ENCODE assay signal across 1 cellular context in the genomic region with DNA sequence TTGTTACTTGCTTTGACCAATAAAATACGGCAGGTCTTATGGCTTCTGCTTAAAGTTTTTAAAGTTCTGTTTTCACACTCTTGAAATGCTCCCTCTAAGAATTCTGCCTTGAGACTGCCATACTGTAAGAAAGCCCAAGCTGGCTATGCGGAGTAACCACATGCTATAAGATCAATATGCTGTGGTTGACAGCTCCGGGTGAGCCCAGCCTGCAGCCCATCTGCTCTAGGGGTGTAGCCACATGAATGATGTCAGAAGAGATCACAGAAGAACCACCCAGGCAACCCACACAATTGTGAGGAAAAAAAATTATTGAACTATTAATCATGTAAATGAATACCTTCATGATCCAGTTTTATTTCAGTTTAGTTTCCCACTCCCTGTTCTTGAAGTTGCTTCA.
TF ChIP-seq lines count a peak whose summit lies in the region.

No MANE protein-coding gene starts in this region.

TF ChIP-seq in IMR-90, 13 proteins besides CTCF, POLR2A, EP300 and RAD21:
- no peak for TF ChIP-seq SMC3 (IDR thresholded peaks at IDR 0.05; ENCODE audit: low read depth, low read length)
- TF ChIP-seq CEBPB (IDR thresholded peaks at IDR 0.05; ENCODE audit: low read depth, low read length) = no peak
- TF ChIP-seq BHLHE40 (IDR thresholded peaks at IDR 0.05; ENCODE audit: low read depth, low read length) = no peak
- TF ChIP-seq RFX5 (IDR thresholded peaks at IDR 0.05; ENCODE audit: low read depth, low read length) = no peak
- no peak for TF ChIP-seq CHD1 (IDR thresholded peaks at IDR 0.05; ENCODE audit: low read depth, low read length)
- TF ChIP-seq MXI1 (IDR thresholded peaks at IDR 0.05; ENCODE audit: borderline replicate concordance, low read depth, low read length) = no peak
- TF ChIP-seq RCOR1 (IDR thresholded peaks at IDR 0.05; ENCODE audit: insufficient replicate concordance, low read length) = no peak
TF ChIP-seq in IMR-90: peak in this region for 0.
